In genomic region chr20:63577317-63577894, GRCh38 we compare ENCODE assay signal across 1 cellular context.
TF ChIP-seq lines count a peak whose summit lies in the region.

No MANE protein-coding gene starts in this region.

TF ChIP-seq in HepG2, 621 proteins besides CTCF, POLR2A, EP300 and RAD21 (continued from another document):
- TF ChIP-seq ARID4A (CRISPR knock-in tag; IDR thresholded peaks at IDR 0.05; ENCODE audit: borderline replicate concordance) (peak; percentile 54; the same call in 1 of the 2 replicates), SRF (IDR thresholded peaks at IDR 0.05; ENCODE audit: low read depth, low read length) (no peak), FOXC1 (CRISPR knock-in tag; IDR thresholded peaks at IDR 0.05; ENCODE audit: borderline replicate concordance) (peak; percentile 74; the same call in 1 of the 2 replicates), CREB1 (IDR thresholded peaks at IDR 0.05) (no peak), CREB1 (CRISPR knock-in tag; IDR thresholded peaks at IDR 0.05) (no peak), ZFP37 (CRISPR knock-in tag; IDR thresholded peaks at IDR 0.05; ENCODE audit: borderline replicate concordance) (no peak; the same call in 1 of the 2 replicates), ZNF362 (CRISPR knock-in tag; IDR thresholded peaks at IDR 0.05; ENCODE audit: borderline replicate concordance) (no peak), KDM5A (IDR thresholded peaks at IDR 0.05; ENCODE audit: borderline replicate concordance, low read length) (no peak), NONO (IDR thresholded peaks at IDR 0.05) (no peak), NONO (CRISPR knock-in tag; conservative IDR thresholded peaks at IDR 0.05) (no peak), ZNF143 (CRISPR knock-in tag; IDR thresholded peaks at IDR 0.05) (0 out of 2 replicates have a peak, but pooled peaks have one; percentile 19), USF2 (IDR thresholded peaks at IDR 0.05; ENCODE audit: low read depth, low read length) (no peak), USF2 (CRISPR knock-in tag; IDR thresholded peaks at IDR 0.05; ENCODE audit: borderline replicate concordance) (no peak), ZBTB4 (CRISPR knock-in tag; IDR thresholded peaks at IDR 0.05; ENCODE audit: borderline replicate concordance) (no peak)
TF ChIP-seq in HepG2: peak in this region for 134.
